In genomic region chr4:159101983-159102622, GRCh38 we compare ENCODE assay signal across 8 cellular contexts. TPM values are rescaled to one million over a fixed set of nuclear protein-coding genes. Genes with fewer than 3 reads are reported as not detected.
A peak's percentile ranks its signal among the peaks of the same experiment; 100 is the strongest.
DNase-seq lines count a peak whose midpoint lies in the region; ATAC-seq, FAIRE-seq and TF ChIP-seq lines count a peak whose summit lies in the region.

No MANE protein-coding gene starts in this region.

- H3K36me3 ChIP-seq in BLaER1 = no peaks in the 10 kb centered on the region
- H3K36me3 ChIP-seq in MM.1S (replicated peaks; ENCODE audit: insufficient read depth, low read length) = no peaks in the 10 kb centered on the region

- no peak for DNase-seq in MM.1S
- no peak for DNase-seq in natural killer cell
- DNase-seq in GM19239 (ENCODE audit: insufficient read length, low spot score) = no peak
- DNase-seq in activated CD8-positive, alpha-beta memory T cell treated with anti-CD3 and anti-CD28 coated beads for 24 hours = no peak
- DNase-seq in NCI-H2227 (lab: John Stamatoyannopoulos, UW; ENCODE audit: unreplicated experiment) = no peak
- DNase-seq in activated CD4-positive, CD25-positive, alpha-beta regulatory T cell treated with anti-CD3 and anti-CD28 coated beads, Interleukin-2, amount 50 U/mL, for 72 hours = no peak

- H3K9me2 ChIP-seq in MM.1S (replicated peaks; ENCODE audit: insufficient read depth, low read length) = no peaks in the 10 kb centered on the region

- peaks cover 38% of the 10 kb centered on the region for H3K4me1 ChIP-seq in BLaER1
- H3K4me1 ChIP-seq in MM.1S (ENCODE audit: low read length) = peaks cover 9% of the 10 kb centered on the region; the same call in 1 of the 2 replicates

- peak overlapping the region; percentile 93 for H3K27ac Mint-ChIP-seq in dendritic cell treated with granulocyte-macrophage colony-stimulating factor and Interleukin-4, amounts not matched to agents 40 ng/mL and 50 ng/mL, for 4 days
- H3K27ac Mint-ChIP-seq in natural killer cell = peak overlapping the region; percentile 79 to 96

- H3K9me3 ChIP-seq in BLaER1 (no peaks in the 10 kb centered on the region), MM.1S (replicated peaks; ENCODE audit: insufficient read depth, low read length) (no peaks in the 10 kb centered on the region)

- no peak overlapping the region for H3K27ac ChIP-seq in BLaER1
- no peak overlapping the region for H3K27ac ChIP-seq in MM.1S (ENCODE audit: low read length)

- H2AFZ ChIP-seq in MM.1S (ENCODE audit: low read length) = peak overlapping the region; percentile 93

- TF ChIP-seq CTCF in MM.1S (IDR thresholded peaks at IDR 0.05; ENCODE audit: low read length) = no peak
- no peak for TF ChIP-seq CTCF in natural killer cell (IDR thresholded peaks at IDR 0.05)

- H3K4me3 ChIP-seq in BLaER1 (peak overlapping the region; percentile 99), MM.1S (ENCODE audit: low read length) (peak overlapping the region; percentile 73)

- H3K4me2 ChIP-seq in BLaER1 (peak overlapping the region; percentile 97), MM.1S (ENCODE audit: low read depth, low read length) (peak overlapping the region; percentile 99)

- H3K4me3 Mint-ChIP-seq in dendritic cell treated with granulocyte-macrophage colony-stimulating factor and Interleukin-4, amounts not matched to agents 40 ng/mL and 50 ng/mL, for 4 days = peak overlapping the region; percentile 88
- peak overlapping the region; percentile 81 for H3K4me3 Mint-ChIP-seq in natural killer cell

- peaks cover 8% of the 10 kb centered on the region for H3K36me3 Mint-ChIP-seq in dendritic cell treated with granulocyte-macrophage colony-stimulating factor and Interleukin-4, amounts not matched to agents 40 ng/mL and 50 ng/mL, for 4 days (ENCODE audit: low read depth)
- no peaks in the 10 kb centered on the region for H3K36me3 Mint-ChIP-seq in natural killer cell

- peaks cover 7% of the 10 kb centered on the region; the same call in 1 of the 2 replicates for H3F3A ChIP-seq in MM.1S (ENCODE audit: insufficient read depth, low read length)

- no peak for ATAC-seq in natural killer cell

- H3K27me3 ChIP-seq in BLaER1 (no peaks in the 10 kb centered on the region), MM.1S (replicated peaks; ENCODE audit: insufficient read depth, low read length) (peaks cover 17% of the 10 kb centered on the region; the same call in 1 of the 2 replicates)

- peaks cover 30% of the 10 kb centered on the region for H3K79me2 ChIP-seq in MM.1S (ENCODE audit: low read length)

- intact Hi-C loops in dendritic cell treated with granulocyte-macrophage colony-stimulating factor and Interleukin-4, amounts not matched to agents 40 ng/mL and 50 ng/mL, for 4 days (cut with micrococcal nuclease) = no loop called here
- intact Hi-C loops in natural killer cell (cut with micrococcal nuclease) = loop anchor here (1.0 to 5.0 kb wide), 3 partner anchors 205 to 430 kb away; partner anchors contain the start of genes ETFDH and PPID

- H3K27me3 Mint-ChIP-seq in dendritic cell treated with granulocyte-macrophage colony-stimulating factor and Interleukin-4, amounts not matched to agents 40 ng/mL and 50 ng/mL, for 4 days = peaks cover 29% of the 10 kb centered on the region
- peaks cover 0 to 14% of the 10 kb centered on the region in 2 donors for H3K27me3 Mint-ChIP-seq in natural killer cell (ENCODE audit: low read depth in 2 of 2)

- FAIRE-seq in GM19239 (lab: Jason Lieb, UNC) = no peak

- no peaks in the 10 kb centered on the region for H3K9me3 Mint-ChIP-seq in dendritic cell treated with granulocyte-macrophage colony-stimulating factor and Interleukin-4, amounts not matched to agents 40 ng/mL and 50 ng/mL, for 4 days
- no peaks in the 10 kb centered on the region for H3K9me3 Mint-ChIP-seq in natural killer cell

- peaks cover 43% of the 10 kb centered on the region for H3K4me1 Mint-ChIP-seq in dendritic cell treated with granulocyte-macrophage colony-stimulating factor and Interleukin-4, amounts not matched to agents 40 ng/mL and 50 ng/mL, for 4 days (ENCODE audit: low read depth)
- peaks cover 30 to 38% of the 10 kb centered on the region in 2 donors for H3K4me1 Mint-ChIP-seq in natural killer cell

- H4K20me1 ChIP-seq in BLaER1 = peaks cover 32% of the 10 kb centered on the region
- no peaks in the 10 kb centered on the region for H4K20me1 ChIP-seq in MM.1S (ENCODE audit: insufficient read depth, low read length)

- peak overlapping the region; percentile 93 for H3K9ac ChIP-seq in BLaER1
- peak overlapping the region; percentile 73 for H3K9ac ChIP-seq in MM.1S (ENCODE audit: low read length)

RNA-seq across cellular contexts. Expression of gene RAPGEF2, which starts 0.8 kb away (rescaled TPM):
- 10 to 100 TPM; 21.9 to 55.6 (median 27.6) TPM for total RNA-seq in natural killer cell
